Comparison of ENCODE assay signal across 8 cellular contexts in genomic region chr1:42680921-42681683, GRCh38. TPM values are rescaled to one million over a fixed set of nuclear protein-coding genes. Genes with fewer than 3 reads are reported as not detected.
DNase-seq lines count a peak whose midpoint lies in the region; ATAC-seq, FAIRE-seq and TF ChIP-seq lines count a peak whose summit lies in the region.

No MANE protein-coding gene starts in this region.

- H3K27ac Mint-ChIP-seq in chondrocyte (ENCODE audit: unreplicated experiment), result peak overlapping the region; percentile 95
- H3K27ac Mint-ChIP-seq in type B pancreatic cell, result peak overlapping the region; percentile 99

- H3K27ac ChIP-seq in AG04450 (ENCODE audit: low read depth, low read length) (peak overlapping the region; percentile 93), RWPE2 (ENCODE audit: poor library complexity, severe bottlenecking) (peak overlapping the region; percentile 81)

- peak; percentile 5 for FAIRE-seq in GM18507 (lab: Jason Lieb, UNC)

- CTCF ChIA-PET in AG04450 (lab: Charles Lee), result interaction anchor here (0.7 to 1.2 kb wide), 2 partner anchors 85 to 613 kb away, joined by 3 read pairs; no protein-coding TSS in a partner anchor

- POLR2A ChIA-PET in AG04450 (lab: Yijun Ruan, JAX), result interaction anchor here (2.7 to 3.6 kb wide), 2 partner anchors 23 to 86 kb away, joined by 14 to 32 read pairs; partner anchors contain the start of genes C1orf50, P3H1 and PPIH

- no peak for TF ChIP-seq CTCF in AG04450 (IDR thresholded peaks at IDR 0.05; ENCODE audit: low read depth, low read length)
- TF ChIP-seq CTCF in RWPE2 (IDR thresholded peaks at IDR 0.05; ENCODE audit: poor library complexity, severe bottlenecking), result no peak
- peak; percentile 20 for TF ChIP-seq CTCF in chondrocyte (IDR thresholded peaks at IDR 0.05)
- TF ChIP-seq CTCF in type B pancreatic cell (conservative IDR thresholded peaks at IDR 0.05), result no peak

- peak overlapping the region; percentile 91 for H3K4me3 Mint-ChIP-seq in chondrocyte (ENCODE audit: unreplicated experiment)
- peak overlapping the region; percentile 96 for H3K4me3 Mint-ChIP-seq in type B pancreatic cell

- no peak for ATAC-seq in RWPE2 (ENCODE audit: low read depth)
- ATAC-seq in GM19467 (IDR thresholded peaks at IDR 0.05; ENCODE audit: unreplicated experiment), result no peak

- H3K27me3 Mint-ChIP-seq in chondrocyte (ENCODE audit: low read depth), result no peaks in the 10 kb centered on the region
- no peaks in the 10 kb centered on the region for H3K27me3 Mint-ChIP-seq in type B pancreatic cell

- H3K4me3 ChIP-seq in AG04450 (ENCODE audit: low read depth, low read length) (peak overlapping the region; percentile 88), RWPE2 (ENCODE audit: severe bottlenecking) (peak overlapping the region; percentile 56)

- peaks cover 24% of the 10 kb centered on the region for H3K4me1 ChIP-seq in RWPE2 (ENCODE audit: insufficient read depth, poor library complexity, severe bottlenecking)

- H3K36me3 Mint-ChIP-seq in chondrocyte (ENCODE audit: low read depth) (peaks cover 8% of the 10 kb centered on the region), type B pancreatic cell (peaks cover 21% of the 10 kb centered on the region)

- peaks cover 31% of the 10 kb centered on the region for H3K36me3 ChIP-seq in RWPE2 (ENCODE audit: low read depth)

- DNase-seq in AG04450 (ENCODE audit: low read depth, low spot score), result no peak
- DNase-seq in GM18507 (ENCODE audit: extremely low spot score, insufficient read length, low read depth), result no peak
- no peak for DNase-seq in RWPE2 (ENCODE audit: low spot score)
- DNase-seq in chondrocyte (ENCODE audit: low spot score), result no peak
- peak; percentile 37 to 51 for DNase-seq in lung microvascular endothelial cell (ENCODE audit: low read depth in 2 of 2)
- DNase-seq in type B pancreatic cell (ENCODE audit: extremely low spot score, unreplicated experiment), result no peak
- DNase-seq in posterior vena cava (ENCODE audit: low spot score), result no peak

- H3K9me3 Mint-ChIP-seq in chondrocyte (ENCODE audit: low read depth) (no peaks in the 10 kb centered on the region), type B pancreatic cell (no peaks in the 10 kb centered on the region)

- intact Hi-C loops in posterior vena cava (cut with DNase I), result no loop called here

- H3K4me1 Mint-ChIP-seq in chondrocyte (ENCODE audit: low read depth) (peaks cover 42% of the 10 kb centered on the region), type B pancreatic cell (ENCODE audit: unreplicated experiment) (peaks cover 38% of the 10 kb centered on the region)

- H3K27me3 ChIP-seq in AG04450 (ENCODE audit: control insufficient read depth, insufficient read depth, low read length) (no peaks in the 10 kb centered on the region), RWPE2 (ENCODE audit: insufficient read depth, poor library complexity, severe bottlenecking) (no peaks in the 10 kb centered on the region)

- no peaks in the 10 kb centered on the region for H3K9me3 ChIP-seq in AG04450 (ENCODE audit: control insufficient read depth, insufficient read depth, low read length)
- H3K9me3 ChIP-seq in RWPE2 (ENCODE audit: severe bottlenecking), result no peaks in the 10 kb centered on the region

RNA-seq across cellular contexts. Expression of gene YBX1, which starts 1.1 kb away (rescaled TPM):
- polyA plus RNA-seq in AG04450 (2011; rRNA removed), result 599 and 636 TPM in 2 replicates
- polyA minus RNA-seq in AG04450 (2011; rRNA and poly(A)+ RNA removed), result 444 and 490 TPM in 2 replicates
- total RNA-seq in chondrocyte (582 to 659 TPM (median 593 TPM) in 3 replicates), lung microvascular endothelial cell (453 and 456 TPM in 2 replicates), type B pancreatic cell (ENCODE audit: low replicate concordance) (508 and 709 TPM in 2 replicates), posterior vena cava (100 to 1,000 TPM; 596 to 706 TPM)

RNA-seq across cellular contexts. Expression of gene PPIH, which starts 22.9 kb away (rescaled TPM):
- 25.8 and 36.1 TPM in 2 replicates for polyA plus RNA-seq in AG04450 (2011; rRNA removed)
- polyA minus RNA-seq in AG04450 (2011; rRNA and poly(A)+ RNA removed), result 9.3 and 11.9 TPM in 2 replicates
- total RNA-seq in chondrocyte, result 22.6 to 35.3 TPM (median 24.3 TPM) in 3 replicates
- total RNA-seq in lung microvascular endothelial cell, result 12.3 and 22.4 TPM in 2 replicates
- 42.5 and 58.9 TPM in 2 replicates for total RNA-seq in type B pancreatic cell (ENCODE audit: low replicate concordance)
- total RNA-seq in posterior vena cava, result 10 to 100 TPM; 13.2 to 21.7 TPM

RNA-seq across cellular contexts. Expression of gene CLDN19, which starts 58.9 kb away (rescaled TPM):
- polyA plus RNA-seq in AG04450 (2011; rRNA removed), result not detected in 2 replicates
- polyA minus RNA-seq in AG04450 (2011; rRNA and poly(A)+ RNA removed), result not detected in 2 replicates
- total RNA-seq in chondrocyte (not detected in 3 replicates), lung microvascular endothelial cell (not detected in 2 replicates), type B pancreatic cell (ENCODE audit: low replicate concordance) (0.33 and 2.3 TPM in 2 replicates), posterior vena cava (not detected)

Comparison
In these comparisons a context has a peak if more than half of its experiments do, and no peak if none do; other contexts are left out.
1. DNase-seq: peak in lung microvascular endothelial cell (2 of 2); none in AG04450 (single experiment), GM18507 (single experiment), RWPE2 (single experiment), chondrocyte (single experiment), type B pancreatic cell (single experiment) and posterior vena cava (single experiment).